Comparison of ENCODE assay signal across 18 cellular contexts in the genomic region with DNA sequence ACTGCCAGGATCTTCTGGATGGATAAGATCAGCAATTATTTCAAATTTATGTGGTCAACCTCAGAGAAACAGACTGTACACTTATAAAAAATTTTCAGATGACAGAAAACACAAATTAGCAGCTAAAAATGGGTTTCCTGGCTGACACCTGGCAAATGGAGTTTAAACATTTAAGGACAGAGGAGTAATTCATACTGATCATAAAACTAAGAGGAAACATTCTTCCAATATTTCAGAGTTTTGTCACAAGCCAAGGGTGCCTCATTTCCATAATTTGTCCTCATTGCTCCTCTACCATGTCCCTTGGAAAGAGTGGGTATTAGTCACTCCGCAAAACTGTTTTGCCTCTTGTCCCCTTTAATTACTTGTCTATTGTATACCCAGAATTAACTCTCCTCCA.
DNase-seq lines count a peak whose midpoint lies in the region; ATAC-seq and TF ChIP-seq lines count a peak whose summit lies in the region.
"Had no signal": no experiment of that assay in that cellular context is flagged by ENCODE, and none has a peak within 500 bp of the region (broad histone marks: within the 10 kb centered on the region; RNA-seq: fewer than 3 reads in every experiment).

No MANE protein-coding gene starts in this region.

- ATAC-seq in stimulated activated naive CD8-positive, alpha-beta T cell treated with anti-CD3 and anti-CD28 coated beads, Interleukin-15, Interleukin-2, amounts not matched to agents 100 U/mL and 50 U/mL, for 24 hours, result no peak
- no peak for ATAC-seq in GM19397 (IDR thresholded peaks at IDR 0.05; ENCODE audit: unreplicated experiment)
- ATAC-seq: activated CD4-positive, alpha-beta T cell treated with anti-CD3 and anti-CD28 coated beads for 36 hours had no signal

- no peaks in the 10 kb centered on the region for H3K9me3 ChIP-seq in esophagus muscularis mucosa
- no peaks in the 10 kb centered on the region for H3K9me3 ChIP-seq in skeletal muscle satellite cell (replicated peaks; ENCODE audit: low read length)
- H3K9me3 ChIP-seq: BLaER1, left ventricle myocardium inferior had no signal

- TF ChIP-seq POLR2A in esophagus muscularis mucosa (IDR thresholded peaks at IDR 0.05; ENCODE audit: low read depth), result no peak

- TF ChIP-seq EP300 in esophagus muscularis mucosa (IDR thresholded peaks at IDR 0.05), result no peak

- peak overlapping the region; percentile 14 for H3K4me2 ChIP-seq in skeletal muscle satellite cell (ENCODE audit: low read length)
- H3K4me2 ChIP-seq: BLaER1, neural progenitor cell had no signal

- DNase-seq in Caki2 (ENCODE audit: low read depth) (peak; percentile 44), LoVo (ENCODE audit: low spot score) (peak; percentile 8), esophagus muscularis mucosa (ENCODE audit: extremely low spot score) (no peak), putamen (ENCODE audit: low spot score) (no peak), NCI-H748 treated with DMSO at 0.1 percent for 48 hours (lab: John Stamatoyannopoulos, UW) (no peak)
- no peak for DNase-seq in stimulated activated naive CD8-positive, alpha-beta T cell treated with anti-CD3 and anti-CD28 coated beads, Interleukin-15, Interleukin-2, amounts not matched to agents 100 U/mL and 50 U/mL, for 24 hours
- DNase-seq: activated CD4-positive, alpha-beta T cell treated with anti-CD3 and anti-CD28 coated beads for 36 hours; DMS 273 treated with DMSO at 0.1 percent for 48 hours; glutamatergic neuron; left ventricle myocardium inferior; NCI-H2081; stimulated activated CD4-positive, alpha-beta T cell treated with anti-CD3 and anti-CD28 coated beads, Interleukin-15, amount 100 ng/mL, for 24 hours; SW 1271 had no signal

- 57% methylated on average over 1 of the region's 1 CpG for WGBS in esophagus muscularis mucosa

- H3K27ac ChIP-seq in esophagus muscularis mucosa (replicated peaks in 1 of 4), result peak overlapping the region; percentile 22 to 61 (median 46)
- H3K27ac ChIP-seq: BLaER1, HL-60, left ventricle myocardium inferior, neural progenitor cell had no signal

- H3K4me1 ChIP-seq in esophagus muscularis mucosa (peaks cover 3 to 70% (median 62%) of the 10 kb centered on the region in 4 donors), skeletal muscle satellite cell (ENCODE audit: control insufficient read depth, insufficient read depth, low read length) (peaks cover 40% of the 10 kb centered on the region)
- H3K4me1 ChIP-seq: neural progenitor cell had no signal

- peak overlapping the region; percentile 42 for H3K9ac ChIP-seq in skeletal muscle satellite cell (ENCODE audit: low read depth, low read length)
- H3K9ac ChIP-seq: BLaER1, neural progenitor cell had no signal

- no peak for TF ChIP-seq CTCF in esophagus muscularis mucosa (IDR thresholded peaks at IDR 0.05)

- intact Hi-C loops in esophagus muscularis mucosa (cut with DNase I), result no loop called here

- no peaks in the 10 kb centered on the region for H3K27me3 ChIP-seq in esophagus muscularis mucosa
- H3K27me3 ChIP-seq in skeletal muscle satellite cell (ENCODE audit: control insufficient read depth, insufficient read depth, low read length), result no peaks in the 10 kb centered on the region
- H3K27me3 ChIP-seq: BLaER1, neural progenitor cell had no signal

- H3K36me3 ChIP-seq in esophagus muscularis mucosa (no peaks in the 10 kb centered on the region), skeletal muscle satellite cell (ENCODE audit: insufficient read depth, low read length) (no peaks in the 10 kb centered on the region)
- H3K36me3 ChIP-seq: BLaER1, left ventricle myocardium inferior, neural progenitor cell had no signal

- H3K4me3 ChIP-seq in esophagus muscularis mucosa (no peak overlapping the region), skeletal muscle satellite cell (ENCODE audit: low read length) (no peak overlapping the region)
- H3K4me3 ChIP-seq: BLaER1, left ventricle myocardium inferior, neural progenitor cell had no signal

- in situ Hi-C loops in Caki2 (cut with HindIII; ENCODE audit: low pct_unique_long_range_greater_than_20kb, low sequenced_read_pairs), result no loop called here

Comparison
In these comparisons a context has a peak if more than half of its experiments do, and no peak if none do; other contexts are left out.
1. DNase-seq: peak in Caki2 (single experiment) and LoVo (single experiment); none in esophagus muscularis mucosa (single experiment), stimulated activated naive CD8-positive, alpha-beta T cell treated with anti-CD3 and anti-CD28 coated beads, Interleukin-15, Interleukin-2, amounts not matched to agents 100 U/mL and 50 U/mL, for 24 hours (single experiment), putamen (single experiment) and NCI-H748 treated with DMSO at 0.1 percent for 48 hours (single experiment).